ENCODE assay signal across 8 cellular contexts in the genomic region with DNA sequence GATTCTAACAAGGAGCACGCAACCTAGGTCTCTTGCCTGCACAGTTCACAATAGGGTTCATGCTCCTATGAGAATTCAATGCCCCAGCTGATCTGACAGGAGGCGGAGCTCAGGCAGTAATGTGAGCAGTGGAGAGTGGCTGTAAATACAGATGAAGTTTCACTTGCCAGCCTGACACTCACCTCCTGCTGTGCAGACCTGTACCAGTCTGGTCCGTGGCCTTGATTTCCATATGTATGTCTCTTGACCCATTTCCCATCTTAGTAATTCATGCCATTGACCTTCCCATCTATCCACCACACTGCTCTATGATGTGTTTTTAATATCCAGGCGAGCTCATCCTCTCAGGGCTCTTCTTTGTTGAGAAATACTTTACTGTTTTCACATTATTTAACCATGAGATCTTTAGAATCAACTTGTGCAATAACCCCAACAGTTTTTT.
DNase-seq lines count a peak whose midpoint lies in the region; ATAC-seq and TF ChIP-seq lines count a peak whose summit lies in the region.

No MANE protein-coding gene starts in this region.

- TF ChIP-seq CTCF in activated B cell treated with CpG ODN at 0.5 μM for 24 hours (IDR thresholded peaks at IDR 0.05) (no peak), RWPE1 (conservative IDR thresholded peaks at IDR 0.05; ENCODE audit: low read depth) (no peak)

- no peak overlapping the region for H3K27ac ChIP-seq in RWPE1

- no peaks in the 10 kb centered on the region for H3K9me3 Mint-ChIP-seq in activated B cell treated with CpG ODN at 0.5 μM for 24 hours

- POLR2A ChIA-PET in activated B cell treated with CpG ODN at 0.5 μM for 24 hours (lab: Charles Lee): interaction anchor here (0.7 to 2.4 kb wide), 5 partner anchors 13 to 96 kb away, joined by 3 to 14 read pairs (median 3); a partner anchor contains a TSS
- POLR2A ChIA-PET in RWPE1 (lab: Yijun Ruan, JAX; ENCODE audit: low non-redundant PET): no interaction called here

- no peaks in the 10 kb centered on the region for H3K27me3 Mint-ChIP-seq in activated B cell treated with CpG ODN at 0.5 μM for 24 hours

- H3K4me1 Mint-ChIP-seq in activated B cell treated with CpG ODN at 0.5 μM for 24 hours: peaks cover 70% of the 10 kb centered on the region

- intact Hi-C loops in activated B cell treated with CpG ODN at 0.5 μM for 24 hours (cut with micrococcal nuclease): loop anchor here (1.0 to 2.0 kb wide), 4 partner anchors 15 to 94 kb away; no protein-coding TSS in a partner anchor

- peak; percentile 90 for ATAC-seq in GM21619 (IDR thresholded peaks at IDR 0.05; ENCODE audit: unreplicated experiment)
- peak; percentile 53 for ATAC-seq in HG03575 (IDR thresholded peaks at IDR 0.05; ENCODE audit: extremely low read depth, insufficient number of reproducible peaks, low FRiP score, unreplicated experiment)
- ATAC-seq in activated B cell treated with CpG ODN at 0.5 μM for 24 hours (ENCODE audit: low read depth): peak; percentile 87

- H3K27ac Mint-ChIP-seq in activated B cell treated with CpG ODN at 0.5 μM for 24 hours: peak overlapping the region; percentile 46

- DNase-seq in NCI-H1417 (lab: John Stamatoyannopoulos, UW): peak; percentile 18 to 77 (median 72)
- DNase-seq in NCI-H1417 treated with DMSO at 0.1 percent for 48 hours (lab: John Stamatoyannopoulos, UW): no peak
- no peak for DNase-seq in activated B cell treated with CpG ODN at 0.5 μM for 24 hours
- DNase-seq in renal cortical epithelial cell (ENCODE audit: low read depth): peak; percentile 65
- no peak for DNase-seq in RWPE1 (ENCODE audit: low spot score)
- no peak for DNase-seq in NCI-H2196 treated with DMSO at 0.1 percent for 48 hours (lab: John Stamatoyannopoulos, UW; ENCODE audit: unreplicated experiment)

- CTCF ChIA-PET in activated B cell treated with CpG ODN at 0.5 μM for 24 hours (lab: Charles Lee): interaction anchor here (0.8 to 1.8 kb wide), 3 partner anchors 11 to 96 kb away, joined by 3 to 6 read pairs (median 3); no protein-coding TSS in a partner anchor
- CTCF ChIA-PET in RWPE1 (lab: Yijun Ruan, JAX): no interaction called here

- peaks cover 13% of the 10 kb centered on the region for H3K36me3 Mint-ChIP-seq in activated B cell treated with CpG ODN at 0.5 μM for 24 hours (ENCODE audit: low read depth)

- H3K4me3 Mint-ChIP-seq in activated B cell treated with CpG ODN at 0.5 μM for 24 hours: peak overlapping the region; percentile 11

Comparison
In these comparisons a context has a peak if more than half of its experiments do, and no peak if none do; other contexts are left out.
1. DNase-seq: peak in NCI-H1417 (3 of 3) and renal cortical epithelial cell (single experiment); none in NCI-H1417 treated with DMSO at 0.1 percent for 48 hours (single experiment), activated B cell treated with CpG ODN at 0.5 μM for 24 hours (single experiment), RWPE1 (single experiment) and NCI-H2196 treated with DMSO at 0.1 percent for 48 hours (single experiment).
2. Peak in every context shown above with its lines, with median percentiles within 50 percentile points of each other: ATAC-seq.